In the genomic region with DNA sequence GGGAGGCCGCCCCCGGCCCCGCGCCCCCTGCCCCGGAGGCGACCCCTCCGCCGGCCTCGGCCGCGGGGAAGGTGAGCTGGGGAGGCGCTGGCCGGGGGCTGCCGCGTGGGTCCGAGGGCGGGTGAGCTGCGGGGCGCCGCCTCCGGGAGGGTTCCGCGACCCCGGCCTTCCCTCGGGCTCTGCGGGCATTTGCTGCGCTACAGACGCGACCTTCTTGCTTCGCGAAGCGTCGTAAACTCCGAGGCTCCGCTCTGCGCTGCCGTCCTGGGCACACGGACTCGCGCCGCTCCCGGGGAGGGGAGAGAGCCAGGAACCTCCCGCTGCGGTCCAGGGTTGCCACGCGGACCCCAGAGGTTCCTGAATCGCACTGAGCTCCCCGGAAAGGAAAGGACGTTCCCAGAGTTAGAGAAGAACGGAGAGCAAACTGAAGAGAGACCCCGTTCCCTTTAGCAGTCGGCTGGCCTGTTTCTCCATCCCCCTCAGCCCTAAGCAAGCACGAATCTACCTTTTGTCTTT, we compare ENCODE assay signal across 8 cellular contexts. TPM values are rescaled to one million over a fixed set of nuclear protein-coding genes. Genes with fewer than 3 reads are reported as not detected.
A peak's percentile ranks its signal among the peaks of the same experiment; 100 is the strongest.
DNase-seq lines count a peak whose midpoint lies in the region; FAIRE-seq and TF ChIP-seq lines count a peak whose summit lies in the region.

No MANE protein-coding gene starts in this region.

- dilution Hi-C loops in endothelial cell of umbilical vein (cut with MboI; ENCODE audit: extremely low pct_ligation_motif_present, low sequenced_read_pairs) = loop anchor here (25.0 kb wide), 1 partner anchor 197 kb away; no protein-coding TSS in a partner anchor

- FAIRE-seq in endothelial cell of umbilical vein (lab: Jason Lieb, UNC) = peak; percentile 58

- H3K79me2 ChIP-seq in endothelial cell of umbilical vein (ENCODE audit: control insufficient read depth, insufficient read depth, low read length) = peaks cover 42% of the 10 kb centered on the region

- BruUV-seq in endothelial cell of umbilical vein (replicated peaks; lab: Mats Ljungman, UMichigan) = no TSS peak

- H3K36me3 Mint-ChIP-seq in nephron progenitor cell (ENCODE audit: low read depth) = peaks cover 16% of the 10 kb centered on the region

- TF ChIP-seq CTCF in HEK293 (tag by site-specific recombination; IDR thresholded peaks at IDR 0.05) (no peak), endothelial cell of umbilical vein (IDR thresholded peaks at IDR 0.05; ENCODE audit: extremely low read depth in 1 of 2, insufficient read depth in 1 of 2, low read depth in 1 of 2, low read length in 2 of 2) (no peak), nephron progenitor cell (IDR thresholded peaks at IDR 0.05) (no peak)

- H3K27ac ChIP-seq in HEK293 (ENCODE audit: extremely low read depth, low read depth, low read length) (peak overlapping the region; percentile 69), endothelial cell of umbilical vein (ENCODE audit: insufficient read depth, low read depth, low read length) (peak overlapping the region; percentile 1)

- no peaks in the 10 kb centered on the region for H3K27me3 ChIP-seq in endothelial cell of umbilical vein (ENCODE audit: control insufficient read depth in 2 of 2, insufficient read depth in 2 of 2, low read length in 2 of 2)

- peak overlapping the region; percentile 93 for H3K4me3 Mint-ChIP-seq in nephron progenitor cell

- no peaks in the 10 kb centered on the region for H3K9me1 ChIP-seq in endothelial cell of umbilical vein (replicated peaks; ENCODE audit: control insufficient read depth, extremely low read depth, insufficient read depth, low read length)

- TF ChIP-seq POLR2A in endothelial cell of umbilical vein (IDR thresholded peaks at IDR 0.05; ENCODE audit: low read depth, low read length) = no peak

- CTCF ChIA-PET in HEK293 (lab: Yijun Ruan, JAX) = interaction anchor here (0.6 to 15.2 kb wide), 5 partner anchors 8 to 282 kb away, joined by 3 to 333 read pairs (median 3); no protein-coding TSS in a partner anchor
- CTCF ChIA-PET in endothelial cell of umbilical vein (lab: Charles Lee) = interaction anchor here (0.7 to 11.8 kb wide), 9 partner anchors 8 to 428 kb away, joined by 3 to 330 read pairs (median 3); partner anchors contain the start of gene PTTG1IP

- peaks cover 13% of the 10 kb centered on the region for H3K27me3 Mint-ChIP-seq in nephron progenitor cell (ENCODE audit: low read depth, poor library complexity)

- H4K20me1 ChIP-seq in endothelial cell of umbilical vein (replicated peaks; ENCODE audit: control insufficient read depth, extremely low read depth, insufficient read depth, low read length) = no peaks in the 10 kb centered on the region

- POLR2A ChIA-PET in HEK293 (lab: Yijun Ruan, JAX) (interaction anchor here (0.6 to 1.7 kb wide), 6 partner anchors 8 to 430 kb away, joined by 3 to 9 read pairs (median 3); partner anchors contain the start of genes POFUT2 and PTTG1IP), endothelial cell of umbilical vein (lab: Charles Lee) (no interaction called here)

- intact Hi-C loops in endothelial cell of umbilical vein (cut with micrococcal nuclease) = no loop called here

- H3K36me3 ChIP-seq in HEK293 (ENCODE audit: control insufficient read depth in 2 of 2, insufficient read depth in 1 of 2, low read length in 2 of 2) = peaks cover 0 to 37% of the 10 kb centered on the region in 2 experiments; a peak in 2 of 3 replicates
- peaks cover 7 to 11% of the 10 kb centered on the region in 2 experiments for H3K36me3 ChIP-seq in endothelial cell of umbilical vein (ENCODE audit: control insufficient read depth in 2 of 2, extremely low read depth in 1 of 2, insufficient read depth in 2 of 2, low read length in 2 of 2)

- peak overlapping the region; percentile 18 for H3K27ac Mint-ChIP-seq in nephron progenitor cell

- peak overlapping the region; percentile 99 for H2AFZ ChIP-seq in endothelial cell of umbilical vein (ENCODE audit: low read depth, low read length)

- H3K9me3 ChIP-seq in HEK293 (ENCODE audit: control insufficient read depth, insufficient read depth, low read depth, low read length) (no peaks in the 10 kb centered on the region), endothelial cell of umbilical vein (replicated peaks; ENCODE audit: control insufficient read depth, insufficient read depth, low read length) (no peaks in the 10 kb centered on the region)

- H3K4me1 ChIP-seq in HEK293 (ENCODE audit: control insufficient read depth, insufficient read depth, low read length) (peaks cover 11% of the 10 kb centered on the region; the same call in 1 of the 2 replicates), endothelial cell of umbilical vein (ENCODE audit: control insufficient read depth, extremely low read depth, insufficient read depth, low read length) (peaks cover 18% of the 10 kb centered on the region)

- H3K4me3 ChIP-seq in GM08714 (ENCODE audit: low read length) (peak overlapping the region; percentile 85), HEK293 (ENCODE audit: low read depth, low read length) (peak overlapping the region; percentile 87), endothelial cell of umbilical vein (replicated peaks in 1 of 3; ENCODE audit: insufficient read depth in 1 of 3, low read depth in 1 of 3, low read length in 3 of 3) (peak overlapping the region; percentile 48 to 83 (median 60))

- peak overlapping the region; percentile 71 for H3K9ac ChIP-seq in endothelial cell of umbilical vein (replicated peaks; ENCODE audit: extremely low read depth, insufficient read depth, low read length)

- H3K4me1 Mint-ChIP-seq in nephron progenitor cell = peaks cover 29% of the 10 kb centered on the region

- peak overlapping the region; percentile 89 for H3K4me2 ChIP-seq in endothelial cell of umbilical vein (ENCODE audit: insufficient read depth, low read length)

- H3K9me3 Mint-ChIP-seq in nephron progenitor cell = no peaks in the 10 kb centered on the region

- peak; percentile 60 for DNase-seq in OCI-M1 (lab: John Stamatoyannopoulos, UW)
- DNase-seq in endothelial cell of umbilical vein (ENCODE audit: low read depth, low spot score) = peak; percentile 50
- no peak for DNase-seq in nephron progenitor cell
- DNase-seq in NK-92 (lab: John Stamatoyannopoulos, UW; ENCODE audit: unreplicated experiment) = no peak
- DNase-seq in NCI-H187 (lab: John Stamatoyannopoulos, UW) = no peak
- DNase-seq in stimulated activated CD4-positive, alpha-beta T cell treated with anti-CD3 and anti-CD28 coated beads, Interleukin-15, amount 100 ng/mL, for 24 hours = no peak

TF ChIP-seq in HEK293, 187 proteins besides CTCF, POLR2A, EP300 and RAD21 (continues in another document):
- no peak for TF ChIP-seq ZNF274 (IDR thresholded peaks at IDR 0.05; ENCODE audit: low read length)
- no peak for TF ChIP-seq ZNF274 (tag by site-specific recombination; IDR thresholded peaks at IDR 0.05; ENCODE audit: borderline replicate concordance)
- TF ChIP-seq, protein P1, sequence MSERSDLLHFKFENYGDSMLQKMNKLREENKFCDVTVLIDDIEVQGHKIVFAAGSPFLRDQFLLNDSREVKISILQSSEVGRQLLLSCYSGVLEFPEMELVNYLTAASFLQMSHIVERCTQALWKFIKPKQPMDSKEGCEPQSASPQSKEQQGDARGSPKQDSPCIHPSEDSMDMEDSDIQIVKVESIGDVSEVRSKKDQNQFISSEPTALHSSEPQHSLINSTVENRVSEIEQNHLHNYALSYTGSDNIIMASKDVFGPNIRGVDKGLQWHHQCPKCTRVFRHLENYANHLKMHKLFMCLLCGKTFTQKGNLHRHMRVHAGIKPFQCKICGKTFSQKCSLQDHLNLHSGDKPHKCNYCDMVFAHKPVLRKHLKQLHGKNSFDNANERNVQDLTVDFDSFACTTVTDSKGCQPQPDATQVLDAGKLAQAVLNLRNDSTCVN (tag by site-specific recombination; optimal IDR thresholded peaks at IDR 0.05) = peak; percentile 81
- no peak for TF ChIP-seq HOXD13 (CRISPR knock-in tag; IDR thresholded peaks at IDR 0.05; ENCODE audit: borderline replicate concordance)
- TF ChIP-seq SP2 (tag by site-specific recombination; IDR thresholded peaks at IDR 0.05) = 0 out of 2 replicates have a peak, but pooled peaks have one; percentile 17

TF ChIP-seq in endothelial cell of umbilical vein, 7 proteins besides CTCF, POLR2A, EP300 and RAD21:
- TF ChIP-seq JUN (IDR thresholded peaks at IDR 0.05; ENCODE audit: borderline replicate concordance, insufficient read depth, insufficient read length, low read depth) (no peak), POLR2AphosphoS5 (IDR thresholded peaks at IDR 0.05; ENCODE audit: insufficient read depth, low read depth, low read length) (no peak), FOS (IDR thresholded peaks at IDR 0.05; ENCODE audit: borderline replicate concordance, insufficient read depth, low read length) (no peak), GATA2 (IDR thresholded peaks at IDR 0.05; ENCODE audit: insufficient read depth, insufficient read length, low read depth, low read length) (no peak), MYC (IDR thresholded peaks at IDR 0.05; ENCODE audit: low read depth, low read length) (no peak), EZH2 (IDR thresholded peaks at IDR 0.05; ENCODE audit: borderline replicate concordance, low read depth, low read length, severe bottlenecking) (no peak)
- TF ChIP-seq, protein P2, sequence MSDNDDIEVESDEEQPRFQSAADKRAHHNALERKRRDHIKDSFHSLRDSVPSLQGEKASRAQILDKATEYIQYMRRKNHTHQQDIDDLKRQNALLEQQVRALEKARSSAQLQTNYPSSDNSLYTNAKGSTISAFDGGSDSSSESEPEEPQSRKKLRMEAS (IDR thresholded peaks at IDR 0.05; ENCODE audit: insufficient read depth, insufficient read length) = no peak

RNA-seq across cellular contexts. Expression of gene SLX9, which starts 0.3 kb away (rescaled TPM):
- 46.4 and 50.6 TPM in 2 replicates for total RNA-seq in endothelial cell of umbilical vein
- polyA plus RNA-seq in endothelial cell of umbilical vein = 27.0 and 27.7 TPM in 2 replicates
- 22.2 and 31.4 TPM in 2 replicates for polyA plus RNA-seq in endothelial cell of umbilical vein (2011; cell fraction: cytosol; rRNA removed)
- polyA plus RNA-seq in endothelial cell of umbilical vein (2011; cell fraction: nucleus; rRNA removed) = 12.9 and 19.4 TPM in 2 replicates
- 22.1 and 31.0 TPM in 2 replicates for polyA plus RNA-seq in endothelial cell of umbilical vein (2012)
- polyA minus RNA-seq in endothelial cell of umbilical vein = 5.8 and 7.4 TPM in 2 replicates
- polyA minus RNA-seq in endothelial cell of umbilical vein (2011; cell fraction: cytosol; rRNA and poly(A)+ RNA removed) = 43.1 TPM
- 2.3 and 5.7 TPM in 2 replicates for polyA minus RNA-seq in endothelial cell of umbilical vein (2011; cell fraction: nucleus; rRNA and poly(A)+ RNA removed)

RNA-seq across cellular contexts. Expression of gene ITGB2, which starts 19.5 kb away (rescaled TPM):
- 0.65 and 0.91 TPM in 2 replicates for total RNA-seq in endothelial cell of umbilical vein
- 0.39 and 0.59 TPM in 2 replicates for polyA plus RNA-seq in endothelial cell of umbilical vein
- 0.26 and 0.87 TPM in 2 replicates for polyA plus RNA-seq in endothelial cell of umbilical vein (2011; cell fraction: cytosol; rRNA removed)
- polyA plus RNA-seq in endothelial cell of umbilical vein (2011; cell fraction: nucleus; rRNA removed) = 0.30 and 0.48 TPM in 2 replicates
- polyA plus RNA-seq in endothelial cell of umbilical vein (2012) = 0.94 and 1.9 TPM in 2 replicates
- polyA minus RNA-seq in endothelial cell of umbilical vein = 0.19 TPM in 1 of 2 replicates, not detected in the other
- 0.72 TPM for polyA minus RNA-seq in endothelial cell of umbilical vein (2011; cell fraction: cytosol; rRNA and poly(A)+ RNA removed)
- 0.58 TPM in 1 of 2 replicates, not detected in the other for polyA minus RNA-seq in endothelial cell of umbilical vein (2011; cell fraction: nucleus; rRNA and poly(A)+ RNA removed)

Comparison
In these comparisons a context has a peak if more than half of its experiments do, and no peak if none do; other contexts are left out.
1. DNase-seq: peak in OCI-M1 (single experiment) and endothelial cell of umbilical vein (single experiment); none in nephron progenitor cell (single experiment), NK-92 (single experiment), NCI-H187 (0 of 2) and stimulated activated CD4-positive, alpha-beta T cell treated with anti-CD3 and anti-CD28 coated beads, Interleukin-15, amount 100 ng/mL, for 24 hours (single experiment).
2. Peak in every context shown above with its lines, with median percentiles within 50 percentile points of each other: H3K4me3 ChIP-seq.